22 cellular contexts compared by ENCODE assay signal in genomic region chr15:52674831-52675230, GRCh38. TPM values are rescaled to one million over a fixed set of nuclear protein-coding genes. Genes with fewer than 3 reads are reported as not detected.
DNase-seq lines count a peak whose midpoint lies in the region; ATAC-seq and TF ChIP-seq lines count a peak whose summit lies in the region.
"Had no signal": no experiment of that assay in that cellular context is flagged by ENCODE, and none has a peak within 500 bp of the region (broad histone marks: within the 10 kb centered on the region; RNA-seq: fewer than 3 reads in every experiment).

No MANE protein-coding gene starts in this region.

- H3K79me2 ChIP-seq in MM.1S (ENCODE audit: low read length): peaks cover 88% of the 10 kb centered on the region

- no peak overlapping the region for H2BK20ac ChIP-seq in IMR-90 (ENCODE audit: low read depth, low read length)

- no peaks in the 10 kb centered on the region for H3K9me2 ChIP-seq in MM.1S (replicated peaks; ENCODE audit: insufficient read depth, low read length)

- H3K4me2 ChIP-seq in IMR-90 (ENCODE audit: low read depth, low read length) (no peak overlapping the region), MM.1S (ENCODE audit: low read depth, low read length) (peak overlapping the region; percentile 71)

- in situ Hi-C loops in IMR-90 (cut with MboI; ENCODE audit: low sequenced_read_pairs): loop anchor here (25.0 kb wide), 1 partner anchor 663 kb away; the partner anchor contains the start of gene MAPK6

- no peak overlapping the region for H3K9ac ChIP-seq in IMR-90 (ENCODE audit: low read depth, low read length)
- H3K9ac ChIP-seq in MM.1S (ENCODE audit: low read length): no peak overlapping the region
- H3K9ac ChIP-seq in adipocyte (ENCODE audit: low read length): no peak overlapping the region

- H2AK5ac ChIP-seq in IMR-90 (ENCODE audit: low read depth, low read length): no peak overlapping the region

- no peak overlapping the region for H4K91ac ChIP-seq in IMR-90 (ENCODE audit: insufficient read depth, low read depth, low read length)

- peak overlapping the region; percentile 71 for H3K27ac Mint-ChIP-seq in stimulated activated memory B cell treated with anti-CD40 and anti-IgM and Interleukin-4, amounts not matched to agents 10 μg/mL and 1 μg/mL and 100 μg/mL, for 72 hours

- H3K9me3 ChIP-seq in IMR-90 (ENCODE audit: control insufficient read depth, insufficient read depth, low read length) (no peaks in the 10 kb centered on the region), MM.1S (replicated peaks; ENCODE audit: insufficient read depth, low read length) (no peaks in the 10 kb centered on the region), adipocyte (ENCODE audit: control insufficient read depth, low read length) (no peaks in the 10 kb centered on the region)

- H2BK120ac ChIP-seq in IMR-90 (ENCODE audit: low read depth, low read length): no peak overlapping the region

- no peaks in the 10 kb centered on the region for H3K4me1 ChIP-seq in IMR-90 (ENCODE audit: control insufficient read depth, insufficient read depth, low read length)
- H3K4me1 ChIP-seq in MM.1S (ENCODE audit: low read length): peaks cover 41% of the 10 kb centered on the region
- peaks cover 34% of the 10 kb centered on the region for H3K4me1 ChIP-seq in adipocyte (ENCODE audit: control insufficient read depth, insufficient read depth, low read length)

- no peak overlapping the region for H2AK9ac ChIP-seq in IMR-90 (replicated peaks; ENCODE audit: low read depth, low read length, poor library complexity)

- no peak overlapping the region for H3K4me3 Mint-ChIP-seq in stimulated activated memory B cell treated with anti-CD40 and anti-IgM and Interleukin-4, amounts not matched to agents 10 μg/mL and 1 μg/mL and 100 μg/mL, for 72 hours

- no peaks in the 10 kb centered on the region for H3K27me3 Mint-ChIP-seq in stimulated activated memory B cell treated with anti-CD40 and anti-IgM and Interleukin-4, amounts not matched to agents 10 μg/mL and 1 μg/mL and 100 μg/mL, for 72 hours

- no peak for TF ChIP-seq RAD21 in IMR-90 (IDR thresholded peaks at IDR 0.05; ENCODE audit: low read length)

- H3K27me3 ChIP-seq in IMR-90 (ENCODE audit: control insufficient read depth, insufficient read depth, low read length) (no peaks in the 10 kb centered on the region), MM.1S (replicated peaks; ENCODE audit: insufficient read depth, low read length) (no peaks in the 10 kb centered on the region), adipocyte (replicated peaks; ENCODE audit: control insufficient read depth, insufficient read depth, low read length) (no peaks in the 10 kb centered on the region)

- no peak overlapping the region for H3K18ac ChIP-seq in IMR-90 (ENCODE audit: low read depth, low read length)

- no TSS peak for BruUV-seq in IMR-90 (replicated peaks; lab: Mats Ljungman, UMichigan)

- no peak overlapping the region for H3K56ac ChIP-seq in IMR-90 (ENCODE audit: extremely low read depth, insufficient read depth, low read length)

- POLR2A ChIA-PET in IMR-90 (lab: Charles Lee; ENCODE audit: unreplicated experiment): no interaction called here

- CTCF ChIA-PET in IMR-90 (lab: Yijun Ruan, JAX): no interaction called here

- no peak overlapping the region for H4K8ac ChIP-seq in IMR-90 (ENCODE audit: low read depth in 2 of 2, low read length in 2 of 2)

- H3K36me3 ChIP-seq in IMR-90 (ENCODE audit: control insufficient read depth, insufficient read depth, low read length) (peaks cover 5% of the 10 kb centered on the region), MM.1S (replicated peaks; ENCODE audit: insufficient read depth, low read length) (peaks cover 12% of the 10 kb centered on the region; the same call in 1 of the 2 replicates), adipocyte (ENCODE audit: control insufficient read depth, insufficient read depth, low read length, severe bottlenecking) (peaks cover 72% of the 10 kb centered on the region)

- no peak overlapping the region for H3K23ac ChIP-seq in IMR-90 (ENCODE audit: low read depth, low read length)

- H2BK15ac ChIP-seq in IMR-90 (ENCODE audit: low read depth, low read length): no peak overlapping the region

- peaks cover 0 to 9% of the 10 kb centered on the region in 2 experiments; a peak in 2 of 4 replicates for H3K79me1 ChIP-seq in IMR-90 (ENCODE audit: low read depth in 1 of 2, low read length in 2 of 2)

- no peak overlapping the region for H3K27ac ChIP-seq in IMR-90 (ENCODE audit: insufficient read depth, low read length)
- no peak overlapping the region for H3K27ac ChIP-seq in MM.1S (ENCODE audit: low read length)
- H3K27ac ChIP-seq: HL-60, RWPE1, SK-N-MC had no signal

- no peak overlapping the region for H2BK5ac ChIP-seq in IMR-90 (ENCODE audit: low read depth, low read length, poor library complexity, severe bottlenecking)

- dilution Hi-C loops in IMR-90 (cut with HindIII; ENCODE audit: low sequenced_read_pairs, unreplicated experiment): no loop called here

- no peak overlapping the region for H3K4ac ChIP-seq in IMR-90 (ENCODE audit: low read depth, low read length)

- H3K14ac ChIP-seq in IMR-90 (replicated peaks; ENCODE audit: low read depth, low read length): no peak overlapping the region

- DNase-seq in IMR-90 (no peak), MM.1S (no peak), adipocyte (ENCODE audit: low read depth) (no peak), Ammon's horn (ENCODE audit: low spot score) (no peak), NCI-H524 (lab: John Stamatoyannopoulos, UW) (no peak)
- DNase-seq: C1 segment of cervical spinal cord; CD8-positive, alpha-beta memory T cell; GDM1; GOT3; HCEC 1CT; NCI-H1092 treated with DMSO at 0.1 percent for 48 hours; NCI-H1436 treated with DMSO at 0.1 percent for 48 hours; NCI-H2029; NCI-H345; NCI-H526; PC-3; SHP77 treated with DMSO at 0.1 percent for 48 hours had no signal

- H4K20me1 ChIP-seq in IMR-90 (ENCODE audit: insufficient read depth, low read length) (no peaks in the 10 kb centered on the region), MM.1S (ENCODE audit: insufficient read depth, low read length) (no peaks in the 10 kb centered on the region)

- intact Hi-C loops in IMR-90 (cut with micrococcal nuclease): loop anchor here (5.0 to 10.0 kb wide), 3 partner anchors 70 to 420 kb away; partner anchors contain the start of gene MYO5A

- no peak overlapping the region for H3K4me3 ChIP-seq in IMR-90 (ENCODE audit: insufficient read depth, low read depth, low read length)
- H3K4me3 ChIP-seq in MM.1S (ENCODE audit: low read length): peak overlapping the region; percentile 23; the same call in 1 of the 2 replicates
- peak overlapping the region; percentile 65 for H3K4me3 ChIP-seq in adipocyte (ENCODE audit: low read length)
- H3K4me3 ChIP-seq: SK-N-MC had no signal

- peaks cover 37% of the 10 kb centered on the region for H3K36me3 Mint-ChIP-seq in stimulated activated memory B cell treated with anti-CD40 and anti-IgM and Interleukin-4, amounts not matched to agents 10 μg/mL and 1 μg/mL and 100 μg/mL, for 72 hours

- no peak overlapping the region for H2AFZ ChIP-seq in IMR-90 (replicated peaks; ENCODE audit: low read length, poor library complexity)
- no peak overlapping the region for H2AFZ ChIP-seq in MM.1S (ENCODE audit: low read length)

- WGBS in IMR-90 (ENCODE audit: extremely low coverage in 2 of 2, insufficient read length in 1 of 2), 2 experiments: no CpG with 5 or more reads among the region's 4 CpGs

- peaks cover 63% of the 10 kb centered on the region for H3F3A ChIP-seq in MM.1S (ENCODE audit: insufficient read depth, low read length)

- ATAC-seq in IMR-90 (ENCODE audit: low read depth): no peak
- no peak for ATAC-seq in stimulated activated memory B cell treated with anti-CD40 and anti-IgM and Interleukin-4, amounts not matched to agents 10 μg/mL and 1 μg/mL and 100 μg/mL, for 72 hours
- no peak for ATAC-seq in HG03196 (IDR thresholded peaks at IDR 0.05; ENCODE audit: unreplicated experiment)
- ATAC-seq: PC-3 had no signal

- TF ChIP-seq CTCF in IMR-90 (conservative IDR thresholded peaks at IDR 0.05; ENCODE audit: low read depth, low read length): no peak
- no peak for TF ChIP-seq CTCF in MM.1S (IDR thresholded peaks at IDR 0.05; ENCODE audit: low read length)

- H3K4me1 Mint-ChIP-seq in stimulated activated memory B cell treated with anti-CD40 and anti-IgM and Interleukin-4, amounts not matched to agents 10 μg/mL and 1 μg/mL and 100 μg/mL, for 72 hours: peaks cover 39% of the 10 kb centered on the region

- no peak for TF ChIP-seq POLR2A in IMR-90 (IDR thresholded peaks at IDR 0.05; ENCODE audit: low read depth, low read length)

- no peak overlapping the region for H4K5ac ChIP-seq in IMR-90 (ENCODE audit: low read depth, low read length)

- H3K9me1 ChIP-seq in IMR-90 (ENCODE audit: insufficient read depth, low read length): no peaks in the 10 kb centered on the region

- no peaks in the 10 kb centered on the region for H3K9me3 Mint-ChIP-seq in stimulated activated memory B cell treated with anti-CD40 and anti-IgM and Interleukin-4, amounts not matched to agents 10 μg/mL and 1 μg/mL and 100 μg/mL, for 72 hours
- H3K9me3 Mint-ChIP-seq: CD8-positive, alpha-beta memory T cell had no signal

TF ChIP-seq in IMR-90, 13 proteins besides CTCF, POLR2A, EP300 and RAD21:
- TF ChIP-seq FOS (IDR thresholded peaks at IDR 0.05; ENCODE audit: low read depth, low read length) (no peak), CEBPB (IDR thresholded peaks at IDR 0.05; ENCODE audit: low read depth, low read length) (0 out of 2 replicates have a peak, but pooled peaks have one; percentile 20), USF2 (IDR thresholded peaks at IDR 0.05; ENCODE audit: low read depth, low read length) (no peak), MAFK (IDR thresholded peaks at IDR 0.05; ENCODE audit: low read depth, low read length) (no peak), RFX5 (IDR thresholded peaks at IDR 0.05; ENCODE audit: low read depth, low read length) (no peak)

RNA-seq across cellular contexts. Expression of gene ATOSA, which starts 4.4 kb away (rescaled TPM):
- total RNA-seq in IMR-90 (2012; rRNA removed): 17.2 and 23.9 TPM in 2 replicates
- polyA plus RNA-seq in IMR-90 (2012; rRNA removed): 9.4 and 13.2 TPM in 2 replicates
- 2.5 and 4.2 TPM in 2 replicates for polyA plus RNA-seq in IMR-90 (2012; cell fraction: cytosol; rRNA removed)
- polyA plus RNA-seq in IMR-90 (2012; cell fraction: nucleus; rRNA removed; ENCODE audit: low replicate concordance): 7.6 and 66.2 TPM in 2 replicates
